8 cellular contexts compared by ENCODE assay signal in the genomic region with DNA sequence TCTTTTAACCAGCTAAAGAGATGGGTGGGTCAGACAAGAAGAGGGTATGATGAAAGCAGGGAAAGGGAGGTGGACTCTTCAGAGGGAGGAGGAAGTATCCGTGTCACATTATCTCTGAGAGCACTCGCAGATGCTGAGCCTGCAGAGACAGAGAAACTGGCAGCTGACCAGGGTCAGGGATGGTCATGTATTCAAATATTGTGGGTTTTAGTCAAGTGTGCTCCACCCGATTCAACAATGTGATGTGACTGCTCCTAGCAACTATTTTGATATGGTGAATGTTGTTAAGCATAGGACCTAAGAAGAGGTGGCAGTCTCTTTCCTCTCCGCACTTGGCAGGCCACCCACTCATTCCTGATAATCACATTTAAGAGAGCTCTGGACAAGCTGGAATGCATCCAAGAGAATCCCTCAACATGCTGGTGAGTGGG. TPM values are rescaled to one million over a fixed set of nuclear protein-coding genes. Genes with fewer than 3 reads are reported as not detected.
DNase-seq lines count a peak whose midpoint lies in the region; ATAC-seq, FAIRE-seq and TF ChIP-seq lines count a peak whose summit lies in the region.

No MANE protein-coding gene starts in this region.

- no peaks in the 10 kb centered on the region for H3K27me3 Mint-ChIP-seq in activated T-cell treated with anti-CD3 and anti-CD28 coated beads, Interleukin-2, amount 50 U/mL, for 24 hours

- peaks cover 19 to 29% of the 10 kb centered on the region in 2 experiments for H3K27me3 ChIP-seq in K562 (ENCODE audit: control insufficient read depth in 2 of 2, insufficient read depth in 2 of 2, low read length in 2 of 2)

- in situ Hi-C loops in K562 (cut with MboI), result no loop called here

- H3K9me3 Mint-ChIP-seq in activated T-cell treated with anti-CD3 and anti-CD28 coated beads, Interleukin-2, amount 50 U/mL, for 24 hours, result no peaks in the 10 kb centered on the region

- ATAC-seq in K562 (peak; percentile 45; the same call in 2 of the 3 replicates), GM19324 (IDR thresholded peaks at IDR 0.05; ENCODE audit: low FRiP score, unreplicated experiment) (no peak)

- no TSS peak for BruUV-seq in K562 (replicated peaks; lab: Mats Ljungman, UMichigan)

- DNase-seq in activated T-cell treated with anti-CD3 and anti-CD28 coated beads, Interleukin-2, amount 50 U/mL, for 24 hours, result no peak
- DNase-seq in activated T-cell treated with anti-CD3 and anti-CD28 coated beads, Interleukin-2, amount 50 U/mL, for 48 hours, result no peak
- peak; percentile 75 to 79 for DNase-seq in NCI-H526 (lab: John Stamatoyannopoulos, UW)
- DNase-seq in K562 (ENCODE audit: extremely low read depth in 1 of 4, low spot score in 3 of 4), result peak in 1 of 4 experiments; percentile 17
- peak; percentile 76 for DNase-seq in medulla oblongata (ENCODE audit: extremely low spot score)
- no peak for DNase-seq in frontal cortex (ENCODE audit: low spot score in 2 of 2)
- DNase-seq in germinal center (ENCODE audit: low spot score), result no peak

- peaks cover 46% of the 10 kb centered on the region for H3K4me1 Mint-ChIP-seq in activated T-cell treated with anti-CD3 and anti-CD28 coated beads, Interleukin-2, amount 50 U/mL, for 24 hours (ENCODE audit: low read depth)

- no peak overlapping the region for H3K4me2 ChIP-seq in K562 (ENCODE audit: insufficient read depth, low read length)

- H3K9ac ChIP-seq in K562 (ENCODE audit: insufficient read depth in 1 of 2, low read depth in 2 of 2, low read length in 2 of 2), result no peak overlapping the region

- H3K4me3 Mint-ChIP-seq in activated T-cell treated with anti-CD3 and anti-CD28 coated beads, Interleukin-2, amount 50 U/mL, for 24 hours, result peak overlapping the region; percentile 81

- no peak for TF ChIP-seq CTCF in K562 (IDR thresholded peaks at IDR 0.05 in 2 of 3, conservative IDR thresholded peaks at IDR 0.05 in 1 of 3; ENCODE audit: insufficient read depth in 2 of 3, low read depth in 1 of 3, low read length in 3 of 3)

- H3K27ac ChIP-seq in K562 (ENCODE audit: extremely low read depth, low read depth, low read length), result no peak overlapping the region

- no peaks in the 10 kb centered on the region for H3K36me3 ChIP-seq in K562 (ENCODE audit: control insufficient read depth, insufficient read depth, low read length)

- no peak overlapping the region for H3K4me3 ChIP-seq in K562

- no peak for TF ChIP-seq POLR2A in K562 (conservative IDR thresholded peaks at IDR 0.05)

- WGBS in K562 (ENCODE audit: insufficient coverage, low coverage, missing lambda C conversion rate), result 0% methylated on average over 4 of the region's 4 CpGs

- H3K79me2 ChIP-seq in K562 (ENCODE audit: control insufficient read depth, insufficient read depth, low read length), result no peaks in the 10 kb centered on the region

- H3K9me1 ChIP-seq in K562 (ENCODE audit: control insufficient read depth, insufficient read depth, low read length), result no peaks in the 10 kb centered on the region

- H3K9me3 ChIP-seq in K562 (replicated peaks; ENCODE audit: control insufficient read depth, insufficient read depth, low read depth, low read length), result no peaks in the 10 kb centered on the region

- peaks cover 5 to 6% of the 10 kb centered on the region in 2 experiments; a peak in 3 of 5 replicates for H3K4me1 ChIP-seq in K562 (replicated peaks in 1 of 2; ENCODE audit: control insufficient read depth in 2 of 2, insufficient read depth in 2 of 2, low read length in 2 of 2)

- H2AFZ ChIP-seq in K562 (ENCODE audit: low read depth, low read length), result no peak overlapping the region

- POLR2A ChIA-PET in K562 (lab: Yijun Ruan, JAX), result no interaction called here

- H4K20me1 ChIP-seq in K562 (replicated peaks; ENCODE audit: control insufficient read depth, insufficient read depth, low read length), result no peaks in the 10 kb centered on the region

- no peak for TF ChIP-seq EP300 in K562 (IDR thresholded peaks at IDR 0.05; ENCODE audit: low read length)

- H3K36me3 Mint-ChIP-seq in activated T-cell treated with anti-CD3 and anti-CD28 coated beads, Interleukin-2, amount 50 U/mL, for 24 hours (ENCODE audit: low read depth), result peaks cover 14% of the 10 kb centered on the region

- H3K27ac Mint-ChIP-seq in activated T-cell treated with anti-CD3 and anti-CD28 coated beads, Interleukin-2, amount 50 U/mL, for 24 hours, result peak overlapping the region; percentile 19

- CTCF ChIA-PET in K562 (lab: Yijun Ruan, JAX; ENCODE audit: low intra/inter-chr PET ratio), result no interaction called here

- intact Hi-C loops in K562 (cut with micrococcal nuclease), result no loop called here

- FAIRE-seq in K562 (lab: Jason Lieb, UNC), result no peak
- FAIRE-seq in frontal cortex (lab: Jason Lieb, UNC), result no peak

- TF ChIP-seq RAD21 in K562 (CRISPR knock-in tag; conservative IDR thresholded peaks at IDR 0.05 in 1 of 2, IDR thresholded peaks at IDR 0.05 in 1 of 2), result no peak

TF ChIP-seq in K562, 482 proteins besides CTCF, POLR2A, EP300 and RAD21:
- TF ChIP-seq CTBP1 (IDR thresholded peaks at IDR 0.05; ENCODE audit: borderline replicate concordance) (peak; percentile 59), NR2C2 (CRISPR knock-in tag; IDR thresholded peaks at IDR 0.05) (no peak), NR2C2 (tag; IDR thresholded peaks at IDR 0.05) (peak; percentile 21; the same call in 1 of the 2 replicates), CEBPG (CRISPR knock-in tag; IDR thresholded peaks at IDR 0.05) (no peak), CEBPG (tag; conservative IDR thresholded peaks at IDR 0.05 in 1 of 2, IDR thresholded peaks at IDR 0.05 in 1 of 2) (0 out of 4 replicates have a peak, but pooled peaks of 1 of the 2 experiments have one; percentile 31), ZNF780A (CRISPR knock-in tag; IDR thresholded peaks at IDR 0.05) (no peak), BHLHE40 (IDR thresholded peaks at IDR 0.05; ENCODE audit: low read length) (peak; percentile 9; the same call in 1 of the 2 replicates), PYGO2 (tag; IDR thresholded peaks at IDR 0.05) (no peak)
- TF ChIP-seq, protein P1, sequence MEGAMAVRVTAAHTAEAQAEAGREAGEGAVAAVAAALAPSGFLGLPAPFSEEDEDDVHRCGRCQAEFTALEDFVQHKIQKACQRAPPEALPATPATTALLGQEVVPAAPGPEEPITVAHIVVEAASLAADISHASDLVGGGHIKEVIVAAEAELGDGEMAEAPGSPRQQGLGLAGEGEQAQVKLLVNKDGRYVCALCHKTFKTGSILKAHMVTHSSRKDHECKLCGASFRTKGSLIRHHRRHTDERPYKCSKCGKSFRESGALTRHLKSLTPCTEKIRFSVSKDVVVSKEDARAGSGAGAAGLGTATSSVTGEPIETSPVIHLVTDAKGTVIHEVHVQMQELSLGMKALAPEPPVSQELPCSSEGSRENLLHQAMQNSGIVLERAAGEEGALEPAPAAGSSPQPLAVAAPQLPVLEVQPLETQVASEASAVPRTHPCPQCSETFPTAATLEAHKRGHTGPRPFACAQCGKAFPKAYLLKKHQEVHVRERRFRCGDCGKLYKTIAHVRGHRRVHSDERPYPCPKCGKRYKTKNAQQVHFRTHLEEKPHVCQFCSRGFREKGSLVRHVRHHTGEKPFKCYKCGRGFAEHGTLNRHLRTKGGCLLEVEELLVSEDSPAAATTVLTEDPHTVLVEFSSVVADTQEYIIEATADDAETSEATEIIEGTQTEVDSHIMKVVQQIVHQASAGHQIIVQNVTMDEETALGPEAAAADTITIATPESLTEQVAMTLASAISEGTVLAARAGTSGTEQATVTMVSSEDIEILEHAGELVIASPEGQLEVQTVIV (CRISPR knock-in tag; IDR thresholded peaks at IDR 0.05; ENCODE audit: borderline replicate concordance), result no peak

RNA-seq across cellular contexts. Expression of a gene that starts 1.3 kb away (rescaled TPM):
- 0.18 TPM in 1 of 2 replicates, not detected in the other for total RNA-seq in K562 (2011; cell fraction: chromatin; rRNA removed; ENCODE audit: low replicate concordance)
- 0.13 TPM in 1 of 2 replicates, not detected in the other for total RNA-seq in K562 (2011; cell fraction: nucleolus; rRNA removed)
- total RNA-seq in K562 (2011; cell fraction: nucleoplasm; rRNA removed), result 0.95 TPM in 1 of 2 replicates, not detected in the other
- total RNA-seq in K562 (2014; rRNA removed) (not detected in 2 replicates), K562 (2014; rRNA removed; fragmentation: Illumina TruSeq; extraction: Trizol) (not detected in 2 replicates), K562 (2015; rRNA removed; fragmentation: Illumina TruSeq; extraction: Trizol) (not detected in 2 replicates), K562 (2021) (0.18 and 0.38 TPM in 2 replicates), frontal cortex (49.3 TPM)
- polyA plus RNA-seq in K562 (2011; rRNA removed) (0.03 and 0.06 TPM in 2 replicates), K562 (2014; fragmentation: Illumina TruSeq; extraction: Trizol) (0.03 TPM in 1 of 2 replicates, not detected in the other), K562 (2014; fragmentation: Nextera tagmentation; extraction: Ambion mirVana) (not detected), K562 (2014; rRNA removed) (0.13 and 0.20 TPM in 2 replicates)
- 0.03 TPM in 1 of 2 replicates, not detected in the other for polyA plus RNA-seq in K562 (2011; cell fraction: cytosol; rRNA removed)
- polyA plus RNA-seq in K562 (2011; cell fraction: nucleus; rRNA removed), result 0.10 TPM in 1 of 2 replicates, not detected in the other
- polyA plus RNA-seq in K562 (2012), result 0.04 TPM in 1 of 2 replicates, not detected in the other
- not detected in 2 replicates for polyA minus RNA-seq in K562 (2011; rRNA and poly(A)+ RNA removed)
- not detected in 2 replicates for polyA minus RNA-seq in K562 (2011; cell fraction: cytosol; rRNA and poly(A)+ RNA removed)
- polyA minus RNA-seq in K562 (2011; cell fraction: nucleus; rRNA and poly(A)+ RNA removed), result 0.11 TPM in 1 of 2 replicates, not detected in the other

RNA-seq across cellular contexts. Expression of a gene that starts 39.6 kb away (rescaled TPM):
- not detected in 2 replicates for total RNA-seq in K562 (2011; cell fraction: chromatin; rRNA removed; ENCODE audit: low replicate concordance)
- not detected in 2 replicates for total RNA-seq in K562 (2011; cell fraction: nucleolus; rRNA removed)
- not detected in 2 replicates for total RNA-seq in K562 (2011; cell fraction: nucleoplasm; rRNA removed)
- not detected in 2 replicates for total RNA-seq in K562 (2014; rRNA removed)
- total RNA-seq in K562 (2014; rRNA removed; fragmentation: Illumina TruSeq; extraction: Trizol), result not detected in 2 replicates
- total RNA-seq in K562 (2015; rRNA removed; fragmentation: Illumina TruSeq; extraction: Trizol), result not detected in 2 replicates
- not detected in 2 replicates for total RNA-seq in K562 (2021)
- polyA plus RNA-seq in K562 (2011; rRNA removed), result not detected in 2 replicates
- polyA plus RNA-seq in K562 (2011; cell fraction: cytosol; rRNA removed), result not detected in 2 replicates
- polyA plus RNA-seq in K562 (2011; cell fraction: nucleus; rRNA removed), result not detected in 2 replicates
- polyA plus RNA-seq in K562 (2012), result not detected in 2 replicates
- not detected in 2 replicates for polyA plus RNA-seq in K562 (2014; fragmentation: Illumina TruSeq; extraction: Trizol)
- polyA plus RNA-seq in K562 (2014; fragmentation: Nextera tagmentation; extraction: Ambion mirVana), result not detected
- not detected in 2 replicates for polyA plus RNA-seq in K562 (2014; rRNA removed)
- polyA minus RNA-seq in K562 (2011; rRNA and poly(A)+ RNA removed), result not detected in 2 replicates
- polyA minus RNA-seq in K562 (2011; cell fraction: cytosol; rRNA and poly(A)+ RNA removed), result not detected in 2 replicates
- not detected in 2 replicates for polyA minus RNA-seq in K562 (2011; cell fraction: nucleus; rRNA and poly(A)+ RNA removed)
- total RNA-seq in frontal cortex, result not detected

Comparison
In these comparisons a context has a peak if more than half of its experiments do, and no peak if none do; other contexts are left out.
1. DNase-seq: peak in NCI-H526 (2 of 2) and medulla oblongata (single experiment); none in activated T-cell treated with anti-CD3 and anti-CD28 coated beads, Interleukin-2, amount 50 U/mL, for 24 hours (single experiment), activated T-cell treated with anti-CD3 and anti-CD28 coated beads, Interleukin-2, amount 50 U/mL, for 48 hours (0 of 2), frontal cortex (0 of 2) and germinal center (single experiment).
2. RNA of a gene that starts 1.3 kb away (total RNA-seq): 49.3 TPM in frontal cortex (single experiment); 0.13 to 0.95 TPM in K562; every median in the first group is over 10 times any median in the second.